ENCODE assay signal across 8 cellular contexts in the genomic region with DNA sequence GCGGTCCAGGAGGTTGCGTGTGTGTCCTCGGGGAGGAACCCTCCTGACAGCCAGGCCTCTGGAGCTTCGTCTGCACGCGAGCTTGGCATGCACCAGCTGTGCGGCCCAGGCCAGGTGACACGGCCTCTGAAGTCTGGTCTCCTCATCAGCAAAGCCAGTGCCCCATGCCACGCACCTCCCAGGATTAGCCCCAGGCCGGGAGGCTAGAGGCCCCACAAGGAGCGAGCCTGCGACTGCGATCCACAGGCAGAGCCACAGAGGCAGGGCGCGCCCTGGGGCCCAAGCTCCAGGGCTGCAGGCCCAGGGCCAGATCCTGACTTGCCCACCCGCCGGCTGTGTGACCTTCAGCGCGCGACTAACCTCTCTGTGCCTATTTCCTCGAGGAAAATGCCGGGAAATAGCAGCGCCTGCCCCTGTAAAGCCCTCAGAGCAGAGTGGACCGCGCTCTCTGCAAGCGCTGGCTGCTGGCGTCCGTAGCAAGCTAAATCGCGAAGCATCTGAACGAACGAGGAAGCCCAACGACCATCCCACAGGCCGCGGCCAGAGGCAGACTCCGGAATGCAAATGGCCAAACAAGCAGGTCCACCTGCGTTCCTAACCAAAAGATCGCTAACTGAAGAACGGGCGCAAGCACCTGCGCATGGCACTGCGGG. TPM values are rescaled to one million over a fixed set of nuclear protein-coding genes. Genes with fewer than 3 reads are reported as not detected.
DNase-seq lines count a peak whose midpoint lies in the region; ATAC-seq and TF ChIP-seq lines count a peak whose summit lies in the region.

No MANE protein-coding gene starts in this region.

- BruUV-seq in mammary epithelial cell (replicated peaks; lab: Mats Ljungman, UMichigan) = no TSS peak

- dilution Hi-C loops in mammary epithelial cell (cut with HindIII; ENCODE audit: low sequenced_read_pairs) = no loop called here

- H3K27ac ChIP-seq in BLaER1 = peak overlapping the region; percentile 71
- H3K27ac ChIP-seq in mammary epithelial cell (ENCODE audit: insufficient read depth, low read depth, low read length) = peak overlapping the region; percentile 1
- H3K27ac ChIP-seq in mesodermal cell (ENCODE audit: low read depth, low read length, severe bottlenecking) = peak overlapping the region; percentile 62
- peak overlapping the region in 1 of 2 donors; percentile 29 for H3K27ac ChIP-seq in aorta (ENCODE audit: low read depth in 1 of 2, low read length in 2 of 2)

- H3K79me2 ChIP-seq in mammary epithelial cell (ENCODE audit: insufficient read depth, low read length) = peaks cover 62% of the 10 kb centered on the region

- H3K36me3 ChIP-seq in BLaER1 (peaks cover 63% of the 10 kb centered on the region), mammary epithelial cell (ENCODE audit: insufficient read depth, low read length) (peaks cover 5% of the 10 kb centered on the region), mesodermal cell (ENCODE audit: control insufficient read depth, insufficient read depth, low read length) (peaks cover 46% of the 10 kb centered on the region), aorta (ENCODE audit: control insufficient read depth in 1 of 2, insufficient read depth in 2 of 2, low read length in 1 of 2) (no peaks in the 10 kb centered on the region)

- WGBS in mammary epithelial cell (ENCODE audit: low coverage, missing lambda C conversion rate) = 29% methylated on average over 36 of the region's 42 CpGs
- whole genome bisulfite sequencing in mesodermal cell (ENCODE audit: insufficient coverage in 2 of 2), 2 experiments = 50 to 56% methylated on average over 36 to 41 of the region's 42 CpGs
- 37 to 39% methylated on average over 41 to 42 of the region's 42 CpGs for WGBS in aorta, 2 donors

- in situ Hi-C loops in mammary epithelial cell (cut with MboI; ENCODE audit: low sequenced_read_pairs in 2 of 2) = no loop called here

- H3K9me3 ChIP-seq in BLaER1 = no peaks in the 10 kb centered on the region
- no peaks in the 10 kb centered on the region for H3K9me3 ChIP-seq in mammary epithelial cell (replicated peaks; ENCODE audit: insufficient read depth, low read length)
- no peaks in the 10 kb centered on the region for H3K9me3 ChIP-seq in mesodermal cell (ENCODE audit: control insufficient read depth, low read length)
- no peaks in the 10 kb centered on the region for H3K9me3 ChIP-seq in aorta (ENCODE audit: control insufficient read depth, low read length)

- CTCF ChIA-PET in mammary epithelial cell (lab: Charles Lee; ENCODE audit: low non-redundant PET) = no interaction called here

- H3K4me2 ChIP-seq in BLaER1 (peak overlapping the region; percentile 100), mammary epithelial cell (ENCODE audit: insufficient read depth, low read depth, low read length) (peak overlapping the region; percentile 99)

- H3K27me3 ChIP-seq in BLaER1 (no peaks in the 10 kb centered on the region), mammary epithelial cell (ENCODE audit: insufficient read depth, low read length) (no peaks in the 10 kb centered on the region), aorta (ENCODE audit: control insufficient read depth in 1 of 2, insufficient read depth in 2 of 2, low read length in 1 of 2) (no peaks in the 10 kb centered on the region)

- H3K4me3 ChIP-seq in BLaER1 (peak overlapping the region; percentile 80), mammary epithelial cell (replicated peaks in 1 of 3; ENCODE audit: insufficient read depth in 1 of 3, low read depth in 2 of 3, low read length in 3 of 3) (peak overlapping the region; percentile 20 to 70 (median 55)), mesodermal cell (ENCODE audit: extremely low read depth, insufficient read depth, low read length, poor library complexity, severe bottlenecking) (peak overlapping the region; percentile 49), aorta (ENCODE audit: low read length in 2 of 2) (no peak overlapping the region)

- H4K20me1 ChIP-seq in BLaER1 (peaks cover 89% of the 10 kb centered on the region), mammary epithelial cell (ENCODE audit: insufficient read depth, low read length) (no peaks in the 10 kb centered on the region)

- H3K9ac ChIP-seq in BLaER1 (peak overlapping the region; percentile 78), mammary epithelial cell (ENCODE audit: insufficient read depth, low read length) (peak overlapping the region; percentile 32)

- TF ChIP-seq CTCF in mammary epithelial cell (conservative IDR thresholded peaks at IDR 0.05 in 1 of 2, IDR thresholded peaks at IDR 0.05 in 1 of 2; ENCODE audit: extremely low read depth in 1 of 2, insufficient read depth in 1 of 2, low read depth in 1 of 2, low read length in 2 of 2) = no peak

- H3K4me1 ChIP-seq in BLaER1 = peaks cover 78% of the 10 kb centered on the region
- H3K4me1 ChIP-seq in mammary epithelial cell (ENCODE audit: insufficient read depth, low read length) = peaks cover 15% of the 10 kb centered on the region
- no peaks in the 10 kb centered on the region for H3K4me1 ChIP-seq in mesodermal cell (ENCODE audit: control insufficient read depth, insufficient read depth, low read length, poor library complexity, severe bottlenecking)
- H3K4me1 ChIP-seq in aorta (ENCODE audit: control insufficient read depth in 1 of 2, insufficient read depth in 2 of 2, low read length in 2 of 2) = no peaks in the 10 kb centered on the region

- H2AFZ ChIP-seq in mammary epithelial cell (ENCODE audit: low read depth, low read length) = peak overlapping the region; percentile 72

- no peak for DNase-seq in mammary epithelial cell
- DNase-seq in aorta = no peak
- DNase-seq in GM03348 (ENCODE audit: low spot score) = no peak
- DNase-seq in GM19240 (ENCODE audit: insufficient read length, low spot score) = no peak
- DNase-seq in Kasumi-1 (lab: John Stamatoyannopoulos, UW) = no peak

- intact Hi-C loops in mammary epithelial cell (cut with micrococcal nuclease) = no loop called here
- intact Hi-C loops in aorta (cut with DNase I) = loop anchor here in 1 of 2 donors (10.0 kb wide), 1 partner anchor 57 kb away; the partner anchor contains the start of gene BRF1

- ATAC-seq in HG03060 (IDR thresholded peaks at IDR 0.05; ENCODE audit: low read depth, unreplicated experiment) (peak; percentile 26), aorta (ENCODE audit: low FRiP score) (peak; percentile 30)

RNA-seq across cellular contexts. Expression of gene BTBD6, which starts 0.5 kb away (rescaled TPM):
- total RNA-seq in mammary epithelial cell = 10 to 100 TPM; 37.0 to 48.0 TPM
- 45.9 TPM for polyA plus RNA-seq in mammary epithelial cell
- polyA minus RNA-seq in mammary epithelial cell = 54.2 TPM
- 19.2 TPM for polyA plus RNA-seq in mesodermal cell (2013, experiment 1 of 2)
- 17.3 TPM for polyA plus RNA-seq in mesodermal cell (2013, experiment 2 of 2)
- total RNA-seq in aorta = 10 to 100 TPM; 39.1 to 40.4 TPM
- polyA plus RNA-seq in aorta = 10 to 100 TPM; 45.2 to 99.4 TPM

RNA-seq across cellular contexts. Expression of gene BRF1, which starts 53.0 kb away (rescaled TPM):
- total RNA-seq in mammary epithelial cell (10 to 100 TPM; 31.4 to 37.0 TPM), aorta (10 to 100 TPM; 25.2 to 44.3 TPM)
- polyA plus RNA-seq in mammary epithelial cell (11.3 TPM), aorta (10 to 100 TPM in 1 of 2 donors, 1 to 10 TPM in 1; 7.1 to 34.1 TPM)
- 13.2 TPM for polyA minus RNA-seq in mammary epithelial cell
- polyA plus RNA-seq in mesodermal cell (2013, experiment 1 of 2) = 17.9 TPM
- 16.0 TPM for polyA plus RNA-seq in mesodermal cell (2013, experiment 2 of 2)

Comparison
In these comparisons a context has a peak if more than half of its experiments do, and no peak if none do; other contexts are left out.
1. H3K4me3 ChIP-seq: peak in BLaER1 (single experiment), mammary epithelial cell (3 of 3) and mesodermal cell (single experiment); none in aorta (0 of 2).